ENCODE assay signal across 24 cellular contexts in genomic region chr9:3855601-3856328, GRCh38.
DNase-seq lines count a peak whose midpoint lies in the region; TF ChIP-seq lines count a peak whose summit lies in the region.
"Had no signal": no experiment of that assay in that cellular context is flagged by ENCODE, and none has a peak within 500 bp of the region (broad histone marks: within the 10 kb centered on the region; RNA-seq: fewer than 3 reads in every experiment).

No MANE protein-coding gene starts in this region.

- H3K27ac ChIP-seq in mesendoderm (ENCODE audit: low read depth, low read length) = no peak overlapping the region
- H3K27ac ChIP-seq in colonic mucosa = no peak overlapping the region
- H3K27ac ChIP-seq in sigmoid colon = no peak overlapping the region
- H3K27ac ChIP-seq: 22Rv1, C4-2B, KMS-11, SJSA1 had no signal

- no peak overlapping the region for H2AK5ac ChIP-seq in mesendoderm (ENCODE audit: low read length)

- no peak overlapping the region for H3K4me2 ChIP-seq in mesendoderm (ENCODE audit: low read length)
- H3K4me2 ChIP-seq: KMS-11 had no signal

- H3K9ac ChIP-seq in mesendoderm (ENCODE audit: low read length) = no peak overlapping the region
- H3K9ac ChIP-seq in colonic mucosa (ENCODE audit: low read depth in 2 of 2, low read length in 2 of 2) = no peak overlapping the region
- H3K9ac ChIP-seq: KMS-11 had no signal

- TF ChIP-seq POLR2A in sigmoid colon (IDR thresholded peaks at IDR 0.05) = no peak

- H3K4me3 ChIP-seq in mesendoderm (ENCODE audit: low read length) = no peak overlapping the region
- no peak overlapping the region for H3K4me3 ChIP-seq in Caco-2 (ENCODE audit: low read depth, low read length)
- no peak overlapping the region for H3K4me3 ChIP-seq in colonic mucosa
- no peak overlapping the region for H3K4me3 ChIP-seq in sigmoid colon
- H3K4me3 ChIP-seq: SJSA1 had no signal

- H3K79me1 ChIP-seq in mesendoderm (ENCODE audit: low read length) = no peaks in the 10 kb centered on the region

- H2BK5ac ChIP-seq in mesendoderm (ENCODE audit: low read length) = no peak overlapping the region

- DNase-seq in DMS79 treated with DMSO at 0.1 percent for 48 hours (lab: John Stamatoyannopoulos, UW) (peak; percentile 10), DMS79 (lab: John Stamatoyannopoulos, UW) (no peak), NCI-H69 (lab: John Stamatoyannopoulos, UW) (peak; percentile 48), mesendoderm (peak; percentile 54), Caco-2 (no peak), colonic mucosa (no peak), sigmoid colon (no peak)
- DNase-seq: CD8-positive, alpha-beta T cell; DMS 273 treated with DMSO at 0.1 percent for 48 hours; DND-41; H7; MM.1S; NCI-H1048; NCI-H1417; NCI-H1694; NCI-H2029 treated with DMSO at 0.1 percent for 48 hours; NCI-H524; NCI-H774 had no signal

- H2BK120ac ChIP-seq in mesendoderm (ENCODE audit: low read depth, low read length) = no peak overlapping the region

- TF ChIP-seq CTCF in brain (conservative IDR thresholded peaks at IDR 0.05) (no peak), Caco-2 (IDR thresholded peaks at IDR 0.05; ENCODE audit: insufficient read depth in 1 of 2, low read depth in 1 of 2, low read length in 1 of 2, severe bottlenecking in 1 of 2, unreplicated experiment in 1 of 2) (no peak), colonic mucosa (IDR thresholded peaks at IDR 0.05) (no peak), sigmoid colon (IDR thresholded peaks at IDR 0.05) (no peak)

- WGBS in mesendoderm (ENCODE audit: extremely low coverage, insufficient coverage, low lambda C conversion rate) = no CpG with 5 or more reads among the region's 6 CpGs
- 67 to 76% methylated on average over 6 of the region's 6 CpGs for WGBS in sigmoid colon, 2 donors

- no peaks in the 10 kb centered on the region for H3K79me2 ChIP-seq in mesendoderm (ENCODE audit: control insufficient read depth, insufficient read depth, low read length)

- CTCF ChIA-PET in Caco-2 (lab: Charles Lee) = no interaction called here

- H3K27ac Mint-ChIP-seq in brain (peak overlapping the region in 3 of 5 experiments; percentile 8 to 49 (median 37)), Caco-2 (ENCODE audit: unreplicated experiment) (no peak overlapping the region)
- H3K27ac Mint-ChIP-seq: B cell; CD8-positive, alpha-beta T cell had no signal

- H3K27me3 Mint-ChIP-seq in brain (no peaks in the 10 kb centered on the region), Caco-2 (ENCODE audit: insufficient read depth, unreplicated experiment) (no peaks in the 10 kb centered on the region)

- H3K27me3 ChIP-seq in mesendoderm (ENCODE audit: insufficient read depth, low read length, poor library complexity) = no peaks in the 10 kb centered on the region
- H3K27me3 ChIP-seq in Caco-2 (replicated peaks; ENCODE audit: control insufficient read depth, insufficient read depth, low read length) = no peaks in the 10 kb centered on the region
- H3K27me3 ChIP-seq in colonic mucosa = no peaks in the 10 kb centered on the region
- no peaks in the 10 kb centered on the region for H3K27me3 ChIP-seq in sigmoid colon
- H3K27me3 ChIP-seq: SJSA1 had no signal

- H3K36me3 ChIP-seq in mesendoderm (ENCODE audit: control insufficient read depth, insufficient read depth, low read length) (no peaks in the 10 kb centered on the region), Caco-2 (ENCODE audit: control insufficient read depth, insufficient read depth, low read length) (no peaks in the 10 kb centered on the region), colonic mucosa (no peaks in the 10 kb centered on the region), sigmoid colon (no peaks in the 10 kb centered on the region)
- H3K36me3 ChIP-seq: SJSA1 had no signal

- intact Hi-C loops in Caco-2 (cut with micrococcal nuclease; ENCODE audit: unreplicated experiment) = no loop called here
- intact Hi-C loops in colonic mucosa (cut with DNase I) = no loop called here
- intact Hi-C loops in sigmoid colon (cut with DNase I) = no loop called here

- no peak overlapping the region for H3K23ac ChIP-seq in mesendoderm (ENCODE audit: low read length)

- peak overlapping the region; percentile 60 for H3K18ac ChIP-seq in mesendoderm (ENCODE audit: low read length)

- no peak for TF ChIP-seq EP300 in sigmoid colon (IDR thresholded peaks at IDR 0.05)

- POLR2A ChIA-PET in Caco-2 (lab: Charles Lee) = no interaction called here

- H3K9me3 Mint-ChIP-seq in brain = peaks cover 0 to 3% (median 0%) of the 10 kb centered on the region in 5 experiments
- H3K9me3 Mint-ChIP-seq in Caco-2 (ENCODE audit: unreplicated experiment) = no peaks in the 10 kb centered on the region
- H3K9me3 Mint-ChIP-seq: CD8-positive, alpha-beta T cell had no signal

- H4K5ac ChIP-seq in mesendoderm (ENCODE audit: low read length) = no peak overlapping the region

- H3K4me1 ChIP-seq in mesendoderm (ENCODE audit: control insufficient read depth, low read depth, low read length) = no peaks in the 10 kb centered on the region
- H3K4me1 ChIP-seq in Caco-2 = no peaks in the 10 kb centered on the region
- H3K4me1 ChIP-seq in colonic mucosa = no peaks in the 10 kb centered on the region
- no peaks in the 10 kb centered on the region for H3K4me1 ChIP-seq in sigmoid colon

- H2BK15ac ChIP-seq in mesendoderm (replicated peaks; ENCODE audit: low read depth) = no peak overlapping the region

- BruUV-seq in Caco-2 (replicated peaks; lab: Mats Ljungman, UMichigan) = no TSS peak

- H3K4me1 Mint-ChIP-seq in brain (peaks cover 36% of the 10 kb centered on the region), Caco-2 (ENCODE audit: low read depth, unreplicated experiment) (no peaks in the 10 kb centered on the region)
- H3K4me1 Mint-ChIP-seq: B cell had no signal

- no peak overlapping the region for H3K56ac ChIP-seq in mesendoderm (ENCODE audit: low read length)

- no peak overlapping the region for H4K8ac ChIP-seq in mesendoderm (ENCODE audit: low read depth, low read length)

- H3K4me3 Mint-ChIP-seq in brain (no peak overlapping the region), Caco-2 (ENCODE audit: unreplicated experiment) (no peak overlapping the region)
- H3K4me3 Mint-ChIP-seq: B cell; CD8-positive, alpha-beta T cell had no signal

- H3K36me3 Mint-ChIP-seq in brain (peaks cover 7% of the 10 kb centered on the region), Caco-2 (ENCODE audit: insufficient read depth, unreplicated experiment) (no peaks in the 10 kb centered on the region)

- H3K9me3 ChIP-seq in Caco-2 (no peaks in the 10 kb centered on the region), colonic mucosa (no peaks in the 10 kb centered on the region), sigmoid colon (no peaks in the 10 kb centered on the region)
- H3K9me3 ChIP-seq: SJSA1 had no signal

- no peak overlapping the region for H3K4ac ChIP-seq in mesendoderm (ENCODE audit: low read depth, low read length)

Comparison
In these comparisons a context has a peak if more than half of its experiments do, and no peak if none do; other contexts are left out.
1. DNase-seq: peak in DMS79 treated with DMSO at 0.1 percent for 48 hours (single experiment), NCI-H69 (single experiment) and mesendoderm (single experiment); none in DMS79 (single experiment), Caco-2 (0 of 2), colonic mucosa (single experiment) and sigmoid colon (single experiment).